Comparison of ENCODE assay signal across 23 cellular contexts in genomic region chr2:26590960-26591618, GRCh38. TPM values are rescaled to one million over a fixed set of nuclear protein-coding genes. Genes with fewer than 3 reads are reported as not detected.
DNase-seq lines count a peak whose midpoint lies in the region; ATAC-seq, FAIRE-seq and TF ChIP-seq lines count a peak whose summit lies in the region.
"Had no signal": no experiment of that assay in that cellular context is flagged by ENCODE, and none has a peak within 500 bp of the region (broad histone marks: within the 10 kb centered on the region; RNA-seq: fewer than 3 reads in every experiment).

No MANE protein-coding gene starts in this region.

- no peaks in the 10 kb centered on the region for H4K20me1 ChIP-seq in BLaER1 treated with 17β-estradiol and CSF1 and Interleukin-3, amounts not matched to agents 10 nM and 100 nM

- peaks cover 0 to 7% (median 0%) of the 10 kb centered on the region in 11 experiments; a peak in 3 of 22 replicates for H3K9me3 ChIP-seq in BLaER1 treated with 17β-estradiol and CSF1 and Interleukin-3, amounts not matched to agents 10 nM and 100 nM (replicated peaks in 1 of 11)
- no peaks in the 10 kb centered on the region for H3K9me3 ChIP-seq in small intestine (ENCODE audit: control insufficient read depth, low read depth)
- H3K9me3 ChIP-seq in esophagus muscularis mucosa = no peaks in the 10 kb centered on the region
- H3K9me3 ChIP-seq: adrenal gland, Caco-2, left lung, neutrophil, thyroid gland had no signal

- no peak overlapping the region for H3K4me3 ChIP-seq in BLaER1 treated with 17β-estradiol and CSF1 and Interleukin-3, amounts not matched to agents 10 nM and 100 nM
- H3K4me3 ChIP-seq in small intestine (ENCODE audit: low read depth in 1 of 2, low read length in 2 of 2) (no peak overlapping the region), esophagus muscularis mucosa (no peak overlapping the region)
- H3K4me3 ChIP-seq: adrenal gland, left lung, thyroid gland had no signal

- H3K27me3 Mint-ChIP-seq in WTC11 (ENCODE audit: low read depth) = peaks cover 8% of the 10 kb centered on the region
- H3K27me3 Mint-ChIP-seq in osteocyte (ENCODE audit: unreplicated experiment) = peaks cover 58% of the 10 kb centered on the region

- ATAC-seq in WTC11 = no peak
- ATAC-seq in GM18498 (IDR thresholded peaks at IDR 0.05; ENCODE audit: unreplicated experiment) = no peak
- ATAC-seq: left lung, T-helper 17 cell had no signal

- peak overlapping the region; percentile 47 to 82 (median 73) for H3K4me2 ChIP-seq in BLaER1 treated with 17β-estradiol and CSF1 and Interleukin-3, amounts not matched to agents 10 nM and 100 nM

- no peaks in the 10 kb centered on the region for H3K9me3 Mint-ChIP-seq in WTC11
- no peaks in the 10 kb centered on the region for H3K9me3 Mint-ChIP-seq in osteocyte (ENCODE audit: unreplicated experiment)
- H3K9me3 Mint-ChIP-seq: activated T-helper 2 cell treated with anti-CD3 and anti-CD28 coated beads, Interferon-gamma antibody, Interleukin-2, Interleukin-4, amounts not matched to agents 10 μg/mL and 5 μg/mL and 100 μg/mL, durations not matched to agents 14 hours and 24 hours and 36 hours had no signal

- DNase-seq in DMS53 (lab: John Stamatoyannopoulos, UW) (peak; percentile 45), DMS53 treated with DMSO at 0.1 percent for 48 hours (lab: John Stamatoyannopoulos, UW; ENCODE audit: unreplicated experiment) (no peak), WTC11 (ENCODE audit: low spot score) (peak; percentile 2), osteocyte (ENCODE audit: extremely low spot score, unreplicated experiment) (peak; percentile 65), small intestine (no peak), esophagus muscularis mucosa (ENCODE audit: extremely low spot score) (no peak)
- DNase-seq: AML-193, left lung, NCI-H1092, NCI-H2081, T-helper 17 cell, thyroid gland had no signal

- no peak for TF ChIP-seq EP300 in esophagus muscularis mucosa (IDR thresholded peaks at IDR 0.05)

- peak overlapping the region in 6 of 11 experiments; percentile 36 to 81 (median 74); a peak in 12 of 22 replicates for H3K27ac ChIP-seq in BLaER1 treated with 17β-estradiol and CSF1 and Interleukin-3, amounts not matched to agents 10 nM and 100 nM
- no peak overlapping the region for H3K27ac ChIP-seq in small intestine (ENCODE audit: low read depth in 1 of 2, low read length in 1 of 2)
- H3K27ac ChIP-seq in esophagus muscularis mucosa (replicated peaks in 1 of 4) = no peak overlapping the region
- H3K27ac ChIP-seq: 22Rv1, adrenal gland, left lung, neutrophil, thyroid gland had no signal

- CTCF ChIA-PET in WTC11 (lab: Charles Lee) = interaction anchor here (0.9 kb wide), 1 partner anchor 14 kb away, joined by 3 read pairs; no protein-coding TSS in a partner anchor

- intact Hi-C loops in esophagus muscularis mucosa (cut with DNase I) = no loop called here

- no peak for FAIRE-seq in small intestine (lab: Jason Lieb, UNC)
- FAIRE-seq: bronchial epithelial cell had no signal

- H3K27ac Mint-ChIP-seq in WTC11 = no peak overlapping the region
- no peak overlapping the region for H3K27ac Mint-ChIP-seq in osteocyte (ENCODE audit: unreplicated experiment)
- H3K27ac Mint-ChIP-seq: activated T-helper 2 cell treated with anti-CD3 and anti-CD28 coated beads, Interferon-gamma antibody, Interleukin-2, Interleukin-4, amounts not matched to agents 10 μg/mL and 5 μg/mL and 100 μg/mL, durations not matched to agents 14 hours and 24 hours and 36 hours; T-helper 17 cell had no signal

- TF ChIP-seq POLR2A in esophagus muscularis mucosa (IDR thresholded peaks at IDR 0.05; ENCODE audit: low read depth) = no peak

- WGBS in small intestine, 3 donors = 56 to 62% (median 62%) methylated on average over 11 of the region's 11 CpGs
- 76% methylated on average over 10 of the region's 11 CpGs for WGBS in esophagus muscularis mucosa

- TF ChIP-seq CTCF in WTC11 (IDR thresholded peaks at IDR 0.05) (no peak), osteocyte (IDR thresholded peaks at IDR 0.05) (no peak), esophagus muscularis mucosa (IDR thresholded peaks at IDR 0.05) (no peak)

- no peaks in the 10 kb centered on the region for H3K27me3 ChIP-seq in BLaER1 treated with 17β-estradiol and CSF1 and Interleukin-3, amounts not matched to agents 10 nM and 100 nM
- H3K27me3 ChIP-seq in small intestine (ENCODE audit: control insufficient read depth in 2 of 2, insufficient read depth in 2 of 2, low read length in 2 of 2) = no peaks in the 10 kb centered on the region
- peaks cover 0 to 59% (median 3%) of the 10 kb centered on the region in 4 donors for H3K27me3 ChIP-seq in esophagus muscularis mucosa
- H3K27me3 ChIP-seq: adrenal gland, thyroid gland had no signal

- H3K4me3 Mint-ChIP-seq in WTC11 (no peak overlapping the region), osteocyte (ENCODE audit: unreplicated experiment) (no peak overlapping the region)
- H3K4me3 Mint-ChIP-seq: T-helper 17 cell had no signal

- H3K4me1 Mint-ChIP-seq in WTC11 (peaks cover 9% of the 10 kb centered on the region), osteocyte (ENCODE audit: unreplicated experiment) (no peaks in the 10 kb centered on the region)

- H3K36me3 Mint-ChIP-seq in WTC11 (no peaks in the 10 kb centered on the region), osteocyte (ENCODE audit: unreplicated experiment) (no peaks in the 10 kb centered on the region)

- H3K4me1 ChIP-seq in BLaER1 treated with 17β-estradiol and CSF1 and Interleukin-3, amounts not matched to agents 10 nM and 100 nM = peaks cover 9 to 43% (median 37%) of the 10 kb centered on the region in 10 experiments; a peak in 19 of 20 replicates
- H3K4me1 ChIP-seq in small intestine (ENCODE audit: control insufficient read depth in 2 of 2, insufficient read depth in 1 of 2, low read depth in 1 of 2, low read length in 1 of 2) (no peaks in the 10 kb centered on the region), esophagus muscularis mucosa (no peaks in the 10 kb centered on the region)
- H3K4me1 ChIP-seq: left lung had no signal

- POLR2A ChIA-PET in WTC11 (lab: Charles Lee) = no interaction called here

- H3K9ac ChIP-seq in BLaER1 treated with 17β-estradiol and CSF1 and Interleukin-3, amounts not matched to agents 10 nM and 100 nM = peak overlapping the region in 5 of 11 experiments; percentile 1 to 65 (median 45); a peak in 7 of 22 replicates

- H3K36me3 ChIP-seq in BLaER1 treated with 17β-estradiol and CSF1 and Interleukin-3, amounts not matched to agents 10 nM and 100 nM = no peaks in the 10 kb centered on the region
- no peaks in the 10 kb centered on the region for H3K36me3 ChIP-seq in small intestine (ENCODE audit: control insufficient read depth in 2 of 2, insufficient read depth in 2 of 2, low read length in 2 of 2)
- no peaks in the 10 kb centered on the region for H3K36me3 ChIP-seq in esophagus muscularis mucosa
- H3K36me3 ChIP-seq: adrenal gland, left lung, neutrophil, thyroid gland had no signal

TF ChIP-seq in WTC11, 78 proteins besides CTCF, POLR2A, EP300 and RAD21:
- TF ChIP-seq USF2 (CRISPR knock-in tag; IDR thresholded peaks at IDR 0.05) = no peak
- no peak for TF ChIP-seq CREM (CRISPR knock-in tag; IDR thresholded peaks at IDR 0.05)

RNA-seq across cellular contexts. Expression of gene CIB4, which starts 50.1 kb away (rescaled TPM):
- not detected in 3 replicates for total RNA-seq in WTC11 (2021)
- not detected in 2 replicates for total RNA-seq in osteocyte
- not detected for polyA plus RNA-seq in small intestine
- not detected for total RNA-seq in esophagus muscularis mucosa
- total RNA-seq: activated T-helper 2 cell treated with anti-CD3 and anti-CD28 coated beads, Interferon-gamma antibody, Interleukin-2, Interleukin-4, amounts not matched to agents 10 μg/mL and 5 μg/mL and 100 μg/mL, durations not matched to agents 14 hours and 24 hours and 36 hours; bronchial epithelial cell; Caco-2; left lung; NCI-H460; OCI-LY7; T-helper 17 cell had no signal
- polyA plus RNA-seq: esophagus had no signal

Comparison
In these comparisons a context has a peak if more than half of its experiments do, and no peak if none do; other contexts are left out.
1. DNase-seq: peak in DMS53 (single experiment), WTC11 (single experiment) and osteocyte (single experiment); none in DMS53 treated with DMSO at 0.1 percent for 48 hours (single experiment), small intestine (single experiment) and esophagus muscularis mucosa (single experiment).
2. H3K27ac ChIP-seq: peak in BLaER1 treated with 17β-estradiol and CSF1 and Interleukin-3, amounts not matched to agents 10 nM and 100 nM (6 of 11); none in small intestine (0 of 2) and esophagus muscularis mucosa (0 of 4).